Comparison of ENCODE assay signal across 1 cellular context in genomic region chr18:10942998-10943397, GRCh38.
TF ChIP-seq lines count a peak whose summit lies in the region.

No MANE protein-coding gene starts in this region.

TF ChIP-seq in HepG2, 621 proteins besides CTCF, POLR2A, EP300 and RAD21 (continued from another document):
- no peak for TF ChIP-seq HINFP (CRISPR knock-in tag; IDR thresholded peaks at IDR 0.05; ENCODE audit: low read depth)
